Comparison of ENCODE assay signal across 16 cellular contexts in the genomic region with DNA sequence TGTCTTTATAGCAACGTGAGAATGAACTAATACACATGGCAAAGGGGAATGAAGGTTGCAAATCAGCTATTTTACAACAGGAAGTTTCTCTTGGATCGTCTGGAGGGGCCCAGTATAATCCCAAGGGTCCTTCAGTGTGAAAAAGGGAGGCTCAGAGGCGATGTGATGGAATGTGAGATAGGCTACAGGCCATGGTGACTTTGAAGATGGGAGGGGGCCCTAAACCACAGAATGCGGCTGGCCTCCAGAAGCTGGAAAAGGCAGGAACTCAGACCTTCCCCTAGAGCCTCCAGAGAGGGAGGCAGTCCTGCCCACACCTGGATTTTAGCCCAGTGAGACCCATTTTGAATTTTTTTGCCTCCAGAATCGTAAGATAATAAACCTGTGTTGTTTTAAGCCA.
"Had no signal": no experiment of that assay in that cellular context is flagged by ENCODE, and none has a peak within 500 bp of the region (broad histone marks: within the 10 kb centered on the region; RNA-seq: fewer than 3 reads in every experiment).

No MANE protein-coding gene starts in this region.

- H3K4me1 Mint-ChIP-seq: brain had no signal

- H3K27me3 Mint-ChIP-seq: activated naive CD8-positive, alpha-beta T cell treated with anti-CD3 and anti-CD28 coated beads for 36 hours; brain; stimulated activated naive CD8-positive, alpha-beta T cell treated with anti-CD3 and anti-CD28 coated beads, Interleukin-15, Interleukin-2, amounts not matched to agents 100 ng/mL and 50 ng/mL, for 24 hours; type B pancreatic cell had no signal

- H3K9me3 Mint-ChIP-seq: activated naive CD8-positive, alpha-beta T cell treated with anti-CD3 and anti-CD28 coated beads for 36 hours; brain; neural crest cell; stimulated activated naive CD8-positive, alpha-beta T cell treated with anti-CD3 and anti-CD28 coated beads, Interleukin-15, Interleukin-2, amounts not matched to agents 100 ng/mL and 50 ng/mL, for 24 hours had no signal

- H3K36me3 ChIP-seq: heart left ventricle, right lobe of liver had no signal

- H3K36me3 Mint-ChIP-seq: activated naive CD8-positive, alpha-beta T cell treated with anti-CD3 and anti-CD28 coated beads for 36 hours; brain; type B pancreatic cell; WTC11 had no signal

- H3K4me3 Mint-ChIP-seq: activated naive CD8-positive, alpha-beta T cell treated with anti-CD3 and anti-CD28 coated beads for 36 hours; brain; neural crest cell; stimulated activated naive CD8-positive, alpha-beta T cell treated with anti-CD3 and anti-CD28 coated beads, Interleukin-15, Interleukin-2, amounts not matched to agents 100 ng/mL and 50 ng/mL, for 24 hours; type B pancreatic cell; WTC11 had no signal

- H3K27ac Mint-ChIP-seq: activated naive CD8-positive, alpha-beta T cell treated with anti-CD3 and anti-CD28 coated beads for 36 hours; brain; stimulated activated naive CD8-positive, alpha-beta T cell treated with anti-CD3 and anti-CD28 coated beads, Interleukin-15, Interleukin-2, amounts not matched to agents 100 ng/mL and 50 ng/mL, for 24 hours; type B pancreatic cell; WTC11 had no signal

- H3K27me3 ChIP-seq: heart left ventricle, right lobe of liver had no signal

- H3K4me3 ChIP-seq: coronary artery, heart left ventricle, right lobe of liver had no signal

- H3K9me3 ChIP-seq: heart left ventricle, right lobe of liver had no signal

- DNase-seq: activated CD4-positive, alpha-beta T cell treated with anti-CD3 and anti-CD28 coated beads for 4 hours; activated CD8-positive, alpha-beta memory T cell treated with anti-CD3 and anti-CD28 coated beads, Interleukin-2, amount 50 U/mL, for 48 hours; activated naive CD8-positive, alpha-beta T cell treated with anti-CD3 and anti-CD28 coated beads for 36 hours; central memory CD4-positive, alpha-beta T cell; effector CD8-positive, alpha-beta T cell; heart left ventricle; left colon; mesenchymal stem cell; right lobe of liver; T-helper 2 cell had no signal

- ATAC-seq: heart left ventricle, left colon, WTC11 had no signal
